In the genomic region with DNA sequence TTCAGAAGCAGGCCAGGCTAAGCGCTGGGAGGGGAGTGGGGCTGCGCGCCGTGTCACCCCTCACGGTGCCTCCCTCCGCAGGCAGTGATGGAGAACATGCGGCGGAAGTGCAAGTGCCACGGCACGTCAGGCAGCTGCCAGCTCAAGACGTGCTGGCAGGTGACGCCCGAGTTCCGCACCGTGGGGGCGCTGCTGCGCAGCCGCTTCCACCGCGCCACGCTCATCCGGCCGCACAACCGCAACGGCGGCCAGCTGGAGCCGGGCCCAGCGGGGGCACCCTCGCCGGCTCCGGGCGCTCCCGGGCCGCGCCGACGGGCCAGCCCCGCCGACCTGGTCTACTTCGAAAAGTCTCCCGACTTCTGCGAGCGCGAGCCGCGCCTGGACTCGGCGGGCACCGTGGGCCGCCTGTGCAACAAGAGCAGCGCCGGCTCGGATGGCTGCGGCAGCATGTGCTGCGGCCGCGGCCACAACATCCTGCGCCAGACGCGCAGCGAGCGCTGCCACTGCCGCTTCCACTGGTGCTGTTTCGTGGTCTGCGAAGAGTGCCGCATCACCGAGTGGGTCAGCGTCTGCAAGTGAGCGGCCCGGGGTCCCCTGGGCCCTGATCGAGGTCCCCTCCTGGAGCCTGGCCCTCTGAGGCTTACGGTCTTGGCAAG, we compare ENCODE assay signal across 1 cellular context.
TF ChIP-seq lines count a peak whose summit lies in the region.

No MANE protein-coding gene starts in this region.

TF ChIP-seq in K562, 482 proteins besides CTCF, POLR2A, EP300 and RAD21 (continued from another document):
- TF ChIP-seq ZNF518B (CRISPR knock-in tag; IDR thresholded peaks at IDR 0.05), result no peak
- 0 out of 2 replicates have a peak, but pooled peaks have one; percentile 20 for TF ChIP-seq GATAD2B (IDR thresholded peaks at IDR 0.05; ENCODE audit: borderline replicate concordance)
- no peak for TF ChIP-seq CBX1 (IDR thresholded peaks at IDR 0.05; ENCODE audit: low read depth)
- TF ChIP-seq GABPA (tag; conservative IDR thresholded peaks at IDR 0.05; ENCODE audit: low read depth), result no peak
- peak in 1 of 2 experiments; percentile 41 for TF ChIP-seq E2F6 (IDR thresholded peaks at IDR 0.05; ENCODE audit: borderline replicate concordance in 1 of 2, extremely low read depth in 1 of 2, insufficient read depth in 1 of 2, insufficient read length in 1 of 2, low read depth in 1 of 2, low read length in 1 of 2, poor library complexity in 1 of 2, severe bottlenecking in 1 of 2)
- no peak for TF ChIP-seq MCM7 (IDR thresholded peaks at IDR 0.05)
- TF ChIP-seq, protein P1, sequence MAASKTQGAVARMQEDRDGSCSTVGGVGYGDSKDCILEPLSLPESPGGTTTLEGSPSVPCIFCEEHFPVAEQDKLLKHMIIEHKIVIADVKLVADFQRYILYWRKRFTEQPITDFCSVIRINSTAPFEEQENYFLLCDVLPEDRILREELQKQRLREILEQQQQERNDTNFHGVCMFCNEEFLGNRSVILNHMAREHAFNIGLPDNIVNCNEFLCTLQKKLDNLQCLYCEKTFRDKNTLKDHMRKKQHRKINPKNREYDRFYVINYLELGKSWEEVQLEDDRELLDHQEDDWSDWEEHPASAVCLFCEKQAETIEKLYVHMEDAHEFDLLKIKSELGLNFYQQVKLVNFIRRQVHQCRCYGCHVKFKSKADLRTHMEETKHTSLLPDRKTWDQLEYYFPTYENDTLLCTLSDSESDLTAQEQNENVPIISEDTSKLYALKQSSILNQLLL (CRISPR knock-in tag; IDR thresholded peaks at IDR 0.05; ENCODE audit: borderline replicate concordance), result no peak
- 0 out of 2 replicates have a peak, but pooled peaks have one; percentile 17 for TF ChIP-seq MYC (IDR thresholded peaks at IDR 0.05; ENCODE audit: low read depth, low read length)
- no peak for TF ChIP-seq MYC (CRISPR knock-in tag; IDR thresholded peaks at IDR 0.05; ENCODE audit: borderline replicate concordance, low read depth)
- TF ChIP-seq HNRNPUL1 (IDR thresholded peaks at IDR 0.05; ENCODE audit: low read length), result no peak
- TF ChIP-seq ZFP1 (CRISPR knock-in tag; IDR thresholded peaks at IDR 0.05), result no peak
- no peak for TF ChIP-seq ZNF395 (CRISPR knock-in tag; IDR thresholded peaks at IDR 0.05)
- 0 out of 2 replicates have a peak, but pooled peaks have one; percentile 20 for TF ChIP-seq L3MBTL2 (IDR thresholded peaks at IDR 0.05)
- TF ChIP-seq ZBTB1 (CRISPR knock-in tag; IDR thresholded peaks at IDR 0.05; ENCODE audit: borderline replicate concordance, low read depth), result peak; percentile 96
- TF ChIP-seq PURB (CRISPR knock-in tag; IDR thresholded peaks at IDR 0.05; ENCODE audit: low read depth), result no peak
- no peak for TF ChIP-seq TAL1 (IDR thresholded peaks at IDR 0.05)
- TF ChIP-seq CXXC5 (CRISPR knock-in tag; IDR thresholded peaks at IDR 0.05), result peak; percentile 52; the same call in 1 of the 2 replicates
- no peak for TF ChIP-seq GABPB2 (CRISPR knock-in tag; conservative IDR thresholded peaks at IDR 0.05)
- TF ChIP-seq CREM (IDR thresholded peaks at IDR 0.05; ENCODE audit: low read depth), result peak; percentile 16; the same call in 1 of the 2 replicates
- no peak for TF ChIP-seq HES1 (IDR thresholded peaks at IDR 0.05; ENCODE audit: low read depth)
- TF ChIP-seq HNRNPLL (IDR thresholded peaks at IDR 0.05; ENCODE audit: low read depth, low read length, poor library complexity, severe bottlenecking), result peak; percentile 45
- peak; percentile 53 to 70; a peak in 3 of 4 replicates for TF ChIP-seq NRF1 (conservative IDR thresholded peaks at IDR 0.05 in 1 of 2, IDR thresholded peaks at IDR 0.05 in 1 of 2)
- TF ChIP-seq, protein P2, sequence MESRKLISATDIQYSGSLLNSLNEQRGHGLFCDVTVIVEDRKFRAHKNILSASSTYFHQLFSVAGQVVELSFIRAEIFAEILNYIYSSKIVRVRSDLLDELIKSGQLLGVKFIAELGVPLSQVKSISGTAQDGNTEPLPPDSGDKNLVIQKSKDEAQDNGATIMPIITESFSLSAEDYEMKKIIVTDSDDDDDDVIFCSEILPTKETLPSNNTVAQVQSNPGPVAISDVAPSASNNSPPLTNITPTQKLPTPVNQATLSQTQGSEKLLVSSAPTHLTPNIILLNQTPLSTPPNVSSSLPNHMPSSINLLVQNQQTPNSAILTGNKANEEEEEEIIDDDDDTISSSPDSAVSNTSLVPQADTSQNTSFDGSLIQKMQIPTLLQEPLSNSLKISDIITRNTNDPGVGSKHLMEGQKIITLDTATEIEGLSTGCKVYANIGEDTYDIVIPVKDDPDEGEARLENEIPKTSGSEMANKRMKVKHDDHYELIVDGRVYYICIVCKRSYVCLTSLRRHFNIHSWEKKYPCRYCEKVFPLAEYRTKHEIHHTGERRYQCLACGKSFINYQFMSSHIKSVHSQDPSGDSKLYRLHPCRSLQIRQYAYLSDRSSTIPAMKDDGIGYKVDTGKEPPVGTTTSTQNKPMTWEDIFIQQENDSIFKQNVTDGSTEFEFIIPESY (CRISPR knock-in tag; IDR thresholded peaks at IDR 0.05), result peak; percentile 92
- TF ChIP-seq RBM25 (IDR thresholded peaks at IDR 0.05; ENCODE audit: low read depth, low read length, severe bottlenecking), result no peak
- no peak for TF ChIP-seq CEBPZ (IDR thresholded peaks at IDR 0.05; ENCODE audit: borderline replicate concordance, low read depth, low read length)
- TF ChIP-seq, protein P3, sequence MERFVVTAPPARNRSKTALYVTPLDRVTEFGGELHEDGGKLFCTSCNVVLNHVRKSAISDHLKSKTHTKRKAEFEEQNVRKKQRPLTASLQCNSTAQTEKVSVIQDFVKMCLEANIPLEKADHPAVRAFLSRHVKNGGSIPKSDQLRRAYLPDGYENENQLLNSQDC (CRISPR knock-in tag; IDR thresholded peaks at IDR 0.05), result no peak
- peak; percentile 37; the same call in 1 of the 2 replicates for TF ChIP-seq CTBP1 (IDR thresholded peaks at IDR 0.05; ENCODE audit: borderline replicate concordance)
- peak; percentile 31; the same call in 1 of the 2 replicates for TF ChIP-seq RB1 (IDR thresholded peaks at IDR 0.05; ENCODE audit: low read depth)
- no peak for TF ChIP-seq TRIM25 (IDR thresholded peaks at IDR 0.05; ENCODE audit: borderline replicate concordance)
- TF ChIP-seq, protein P4, sequence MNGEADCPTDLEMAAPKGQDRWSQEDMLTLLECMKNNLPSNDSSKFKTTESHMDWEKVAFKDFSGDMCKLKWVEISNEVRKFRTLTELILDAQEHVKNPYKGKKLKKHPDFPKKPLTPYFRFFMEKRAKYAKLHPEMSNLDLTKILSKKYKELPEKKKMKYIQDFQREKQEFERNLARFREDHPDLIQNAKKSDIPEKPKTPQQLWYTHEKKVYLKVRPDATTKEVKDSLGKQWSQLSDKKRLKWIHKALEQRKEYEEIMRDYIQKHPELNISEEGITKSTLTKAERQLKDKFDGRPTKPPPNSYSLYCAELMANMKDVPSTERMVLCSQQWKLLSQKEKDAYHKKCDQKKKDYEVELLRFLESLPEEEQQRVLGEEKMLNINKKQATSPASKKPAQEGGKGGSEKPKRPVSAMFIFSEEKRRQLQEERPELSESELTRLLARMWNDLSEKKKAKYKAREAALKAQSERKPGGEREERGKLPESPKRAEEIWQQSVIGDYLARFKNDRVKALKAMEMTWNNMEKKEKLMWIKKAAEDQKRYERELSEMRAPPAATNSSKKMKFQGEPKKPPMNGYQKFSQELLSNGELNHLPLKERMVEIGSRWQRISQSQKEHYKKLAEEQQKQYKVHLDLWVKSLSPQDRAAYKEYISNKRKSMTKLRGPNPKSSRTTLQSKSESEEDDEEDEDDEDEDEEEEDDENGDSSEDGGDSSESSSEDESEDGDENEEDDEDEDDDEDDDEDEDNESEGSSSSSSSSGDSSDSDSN (IDR thresholded peaks at IDR 0.05; ENCODE audit: borderline replicate concordance in 1 of 2, low read depth in 2 of 2, low read length in 2 of 2), result peak; percentile 58 to 83; a peak in 2 of 4 replicates
- no peak for TF ChIP-seq TEAD2 (tag; IDR thresholded peaks at IDR 0.05)
- no peak for TF ChIP-seq EZH2 (IDR thresholded peaks at IDR 0.05; ENCODE audit: borderline replicate concordance, low read depth, low read length)
- no peak for TF ChIP-seq RFX7 (CRISPR knock-in tag; IDR thresholded peaks at IDR 0.05)
